ENCODE assay signal across 11 cellular contexts in genomic region chr3:66478923-66479322, GRCh38. TPM values are rescaled to one million over a fixed set of nuclear protein-coding genes. Genes with fewer than 3 reads are reported as not detected.
DNase-seq lines count a peak whose midpoint lies in the region; ATAC-seq and TF ChIP-seq lines count a peak whose summit lies in the region.
"Had no signal": no experiment of that assay in that cellular context is flagged by ENCODE, and none has a peak within 500 bp of the region (broad histone marks: within the 10 kb centered on the region; RNA-seq: fewer than 3 reads in every experiment).

No MANE protein-coding gene starts in this region.

- no peaks in the 10 kb centered on the region for H3K27me3 ChIP-seq in thoracic aorta (replicated peaks; ENCODE audit: insufficient read depth)
- H3K27me3 ChIP-seq: adrenal gland, upper lobe of right lung had no signal

- no peak for TF ChIP-seq CTCF in thoracic aorta (IDR thresholded peaks at IDR 0.05)

- peaks cover 17% of the 10 kb centered on the region for H3K4me1 Mint-ChIP-seq in activated naive CD4-positive, alpha-beta T cell treated with anti-CD3 and anti-CD28 coated beads, Interleukin-2, amount 50 U/mL, for 24 hours
- H3K4me1 Mint-ChIP-seq in activated naive CD4-positive, alpha-beta T cell treated with anti-CD3 and anti-CD28 coated beads for 36 hours (ENCODE audit: low read depth) = peaks cover 66% of the 10 kb centered on the region

- no peak overlapping the region for H3K4me3 ChIP-seq in thoracic aorta
- H3K4me3 ChIP-seq: adrenal gland, upper lobe of right lung had no signal

- peak overlapping the region; percentile 3 for H3K27ac Mint-ChIP-seq in activated naive CD4-positive, alpha-beta T cell treated with anti-CD3 and anti-CD28 coated beads, Interleukin-2, amount 50 U/mL, for 24 hours
- H3K27ac Mint-ChIP-seq in activated naive CD4-positive, alpha-beta T cell treated with anti-CD3 and anti-CD28 coated beads for 36 hours = no peak overlapping the region
- H3K27ac Mint-ChIP-seq: activated CD8-positive, alpha-beta memory T cell treated with anti-CD3 and anti-CD28 coated beads, Interleukin-2, amount 10 ng/mL, durations not matched to agents 7 days and 5 days had no signal

- peak overlapping the region; percentile 30 to 92 for H3K27ac ChIP-seq in thoracic aorta
- H3K27ac ChIP-seq: adrenal gland, upper lobe of right lung had no signal

- intact Hi-C loops in activated naive CD4-positive, alpha-beta T cell treated with anti-CD3 and anti-CD28 coated beads for 36 hours (cut with micrococcal nuclease) = no loop called here

- DNase-seq in activated naive CD4-positive, alpha-beta T cell treated with anti-CD3 and anti-CD28 coated beads for 36 hours = no peak
- DNase-seq in SHP77 (lab: John Stamatoyannopoulos, UW) = peak; percentile 61 to 75
- peak; percentile 79 for DNase-seq in left kidney (ENCODE audit: low read depth, low spot score)
- DNase-seq in thoracic aorta (ENCODE audit: low spot score) = no peak
- DNase-seq in central memory CD4-positive, alpha-beta T cell = no peak
- DNase-seq in NCI-H2081 treated with DMSO at 0.1 percent for 48 hours (lab: John Stamatoyannopoulos, UW) = no peak
- no peak for DNase-seq in NCI-H2171 (lab: John Stamatoyannopoulos, UW)
- DNase-seq: activated CD8-positive, alpha-beta memory T cell treated with anti-CD3 and anti-CD28 coated beads, Interleukin-2, amount 10 ng/mL, durations not matched to agents 7 days and 5 days; adrenal gland; upper lobe of right lung had no signal

- H3K27me3 Mint-ChIP-seq in activated naive CD4-positive, alpha-beta T cell treated with anti-CD3 and anti-CD28 coated beads, Interleukin-2, amount 50 U/mL, for 24 hours = no peaks in the 10 kb centered on the region
- H3K27me3 Mint-ChIP-seq in activated naive CD4-positive, alpha-beta T cell treated with anti-CD3 and anti-CD28 coated beads for 36 hours (ENCODE audit: low read depth) = no peaks in the 10 kb centered on the region
- H3K27me3 Mint-ChIP-seq: activated CD8-positive, alpha-beta memory T cell treated with anti-CD3 and anti-CD28 coated beads, Interleukin-2, amount 10 ng/mL, durations not matched to agents 7 days and 5 days had no signal

- H3K9me3 ChIP-seq in thoracic aorta = no peaks in the 10 kb centered on the region
- H3K9me3 ChIP-seq: adrenal gland, upper lobe of right lung had no signal

- H3K4me3 Mint-ChIP-seq in activated naive CD4-positive, alpha-beta T cell treated with anti-CD3 and anti-CD28 coated beads, Interleukin-2, amount 50 U/mL, for 24 hours = peak overlapping the region; percentile 80
- H3K4me3 Mint-ChIP-seq in activated naive CD4-positive, alpha-beta T cell treated with anti-CD3 and anti-CD28 coated beads for 36 hours = no peak overlapping the region
- H3K4me3 Mint-ChIP-seq: activated CD8-positive, alpha-beta memory T cell treated with anti-CD3 and anti-CD28 coated beads, Interleukin-2, amount 10 ng/mL, durations not matched to agents 7 days and 5 days had no signal

- peaks cover 9% of the 10 kb centered on the region for H3K36me3 Mint-ChIP-seq in activated naive CD4-positive, alpha-beta T cell treated with anti-CD3 and anti-CD28 coated beads, Interleukin-2, amount 50 U/mL, for 24 hours
- peaks cover 7% of the 10 kb centered on the region for H3K36me3 Mint-ChIP-seq in activated naive CD4-positive, alpha-beta T cell treated with anti-CD3 and anti-CD28 coated beads for 36 hours (ENCODE audit: low read depth)

- no peaks in the 10 kb centered on the region for H3K36me3 ChIP-seq in thoracic aorta
- H3K36me3 ChIP-seq: adrenal gland, upper lobe of right lung had no signal

- peaks cover 44 to 94% of the 10 kb centered on the region in 2 donors for H3K4me1 ChIP-seq in thoracic aorta (ENCODE audit: control insufficient read depth in 1 of 2, low read depth in 2 of 2)

- no peaks in the 10 kb centered on the region for H3K9me3 Mint-ChIP-seq in activated naive CD4-positive, alpha-beta T cell treated with anti-CD3 and anti-CD28 coated beads, Interleukin-2, amount 50 U/mL, for 24 hours
- H3K9me3 Mint-ChIP-seq in activated naive CD4-positive, alpha-beta T cell treated with anti-CD3 and anti-CD28 coated beads for 36 hours = no peaks in the 10 kb centered on the region

- CTCF ChIA-PET in activated naive CD4-positive, alpha-beta T cell treated with anti-CD3 and anti-CD28 coated beads for 36 hours (lab: Charles Lee) = interaction anchor here (0.7 to 3.4 kb wide), 4 partner anchors 10 to 72 kb away, joined by 3 to 15 read pairs (median 9); no protein-coding TSS in a partner anchor

- ATAC-seq in thoracic aorta (ENCODE audit: insufficient number of reproducible peaks, low FRiP score, low read depth) = no peak
- ATAC-seq: activated CD8-positive, alpha-beta memory T cell treated with anti-CD3 and anti-CD28 coated beads, Interleukin-2, amount 10 ng/mL, durations not matched to agents 7 days and 5 days; upper lobe of right lung had no signal

RNA-seq across cellular contexts. Expression of gene LRIG1, which starts 21.9 kb away (rescaled TPM):
- total RNA-seq in activated naive CD4-positive, alpha-beta T cell treated with anti-CD3 and anti-CD28 coated beads for 36 hours = 10 to 100 TPM; 18.3 to 19.0 TPM
- total RNA-seq in thoracic aorta = 100 to 1,000 TPM; 121 to 131 TPM

Comparison
In these comparisons a context has a peak if more than half of its experiments do, and no peak if none do; other contexts are left out.
1. DNase-seq: peak in SHP77 (2 of 2) and left kidney (single experiment); none in activated naive CD4-positive, alpha-beta T cell treated with anti-CD3 and anti-CD28 coated beads for 36 hours (single experiment), thoracic aorta (single experiment), central memory CD4-positive, alpha-beta T cell (single experiment), NCI-H2081 treated with DMSO at 0.1 percent for 48 hours (single experiment) and NCI-H2171 (single experiment).
2. RNA of gene LRIG1, which starts 21.9 kb away (total RNA-seq): 121 to 131 TPM in thoracic aorta; 18.3 to 19.0 TPM in activated naive CD4-positive, alpha-beta T cell treated with anti-CD3 and anti-CD28 coated beads for 36 hours; every median in the first group is over 4 times any median in the second.